Comparison of ENCODE assay signal across 8 cellular contexts in the genomic region with DNA sequence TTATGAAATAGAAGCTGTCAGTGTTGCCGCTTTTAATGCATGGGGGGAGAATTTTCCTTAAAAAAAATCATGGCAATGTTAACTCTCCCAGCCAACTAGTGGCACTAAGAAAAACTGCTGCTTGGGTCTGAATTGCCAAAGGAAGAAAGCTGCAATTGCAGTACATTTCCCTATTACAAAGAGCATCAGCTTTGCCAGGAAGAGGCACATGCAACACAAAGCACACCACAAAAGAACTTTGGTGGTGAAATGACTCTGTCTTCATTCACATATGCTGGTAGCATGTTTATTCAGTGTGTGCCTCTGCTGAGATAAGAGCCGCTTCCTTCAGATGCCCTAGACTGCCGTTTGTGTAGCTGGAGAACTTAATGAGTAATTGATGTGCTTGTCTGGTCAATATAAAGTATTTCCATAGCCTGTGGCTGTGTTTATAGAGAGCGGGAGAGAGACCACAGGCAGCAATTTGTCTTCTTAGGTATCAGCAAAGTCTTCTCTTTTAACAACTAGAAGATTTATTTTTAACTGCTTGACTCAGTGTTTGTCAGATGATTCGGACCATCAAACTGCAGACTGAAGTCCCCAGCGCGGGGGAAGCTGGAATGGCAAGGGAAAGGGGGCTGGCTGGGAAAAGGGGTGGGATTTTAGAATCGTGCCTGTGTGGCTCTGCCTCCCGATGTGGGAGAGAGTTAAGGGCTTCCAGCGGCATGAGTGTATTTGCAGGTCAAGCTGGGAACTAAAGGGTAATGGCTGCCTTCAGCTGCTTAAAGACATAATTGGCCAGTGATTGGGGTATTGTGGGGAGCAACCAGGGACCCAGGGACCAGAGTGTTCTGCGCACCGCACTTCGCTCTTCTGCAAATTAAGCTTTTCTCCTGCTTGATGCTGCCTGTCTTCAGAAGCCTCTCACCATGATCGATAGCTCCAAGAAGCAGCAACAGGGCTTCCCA.
DNase-seq lines count a peak whose midpoint lies in the region; FAIRE-seq and TF ChIP-seq lines count a peak whose summit lies in the region.

No MANE protein-coding gene starts in this region.

- H3K27ac Mint-ChIP-seq in activated T-cell treated with anti-CD3 and anti-CD28 coated beads, Interleukin-2, amount 50 U/mL, for 24 hours, result peak overlapping the region; percentile 42

- H3K4me3 Mint-ChIP-seq in activated T-cell treated with anti-CD3 and anti-CD28 coated beads, Interleukin-2, amount 50 U/mL, for 24 hours, result peak overlapping the region; percentile 20

- H3K9me3 ChIP-seq in mucosa of rectum (ENCODE audit: control insufficient read depth in 2 of 2, low read length in 2 of 2) (no peaks in the 10 kb centered on the region), vagina (no peaks in the 10 kb centered on the region)

- no peak overlapping the region for H3K9ac ChIP-seq in mucosa of rectum (ENCODE audit: low read depth in 1 of 2, low read length in 2 of 2)

- H3K27ac ChIP-seq in mucosa of rectum (ENCODE audit: low read depth in 2 of 2, low read length in 2 of 2) (peak overlapping the region in 1 of 2 donors; percentile 41), vagina (peak overlapping the region; percentile 80)

- peak in 1 of 3 experiments; percentile 36 for TF ChIP-seq CTCF in vagina (IDR thresholded peaks at IDR 0.05)

- TF ChIP-seq POLR2A in erythroblast (IDR thresholded peaks at IDR 0.05; ENCODE audit: low read length) (no peak), vagina (IDR thresholded peaks at IDR 0.05) (no peak)

- H3K4me1 Mint-ChIP-seq in activated T-cell treated with anti-CD3 and anti-CD28 coated beads, Interleukin-2, amount 50 U/mL, for 24 hours (ENCODE audit: low read depth), result peaks cover 38% of the 10 kb centered on the region

- no peaks in the 10 kb centered on the region for H3K36me3 Mint-ChIP-seq in activated T-cell treated with anti-CD3 and anti-CD28 coated beads, Interleukin-2, amount 50 U/mL, for 24 hours (ENCODE audit: low read depth)

- no peaks in the 10 kb centered on the region for H3K27me3 Mint-ChIP-seq in activated T-cell treated with anti-CD3 and anti-CD28 coated beads, Interleukin-2, amount 50 U/mL, for 24 hours

- H3K4me3 ChIP-seq in mucosa of rectum (ENCODE audit: low read length in 2 of 2) (peak overlapping the region; percentile 39 to 49), vagina (peak overlapping the region; percentile 46 to 50)

- H3K9me3 Mint-ChIP-seq in activated T-cell treated with anti-CD3 and anti-CD28 coated beads, Interleukin-2, amount 50 U/mL, for 24 hours, result no peaks in the 10 kb centered on the region

- H3K36me3 ChIP-seq in mucosa of rectum (ENCODE audit: control insufficient read depth in 2 of 2, insufficient read depth in 2 of 2, low read length in 2 of 2) (no peaks in the 10 kb centered on the region), vagina (no peaks in the 10 kb centered on the region)

- H3K4me1 ChIP-seq in mucosa of rectum (ENCODE audit: control insufficient read depth in 2 of 2, insufficient read depth in 2 of 2, low read length in 2 of 2) (no peaks in the 10 kb centered on the region), vagina (peaks cover 31% of the 10 kb centered on the region)

- DNase-seq in activated T-cell treated with anti-CD3 and anti-CD28 coated beads, Interleukin-2, amount 50 U/mL, for 24 hours, result no peak
- DNase-seq in activated T-cell treated with anti-CD3 and anti-CD28 coated beads for 4 hours (no peak), RCC 7860 (ENCODE audit: low spot score) (peak; percentile 64), erythroblast (lab: John Stamatoyannopoulos, UW) (peak; percentile 9 to 19), vagina (ENCODE audit: extremely low spot score in 2 of 2) (no peak), DMS79 (lab: John Stamatoyannopoulos, UW) (no peak)
- no peak for DNase-seq in stimulated activated naive CD4-positive, alpha-beta T cell treated with Interleukin-2 at 50 U/mL for 16 hours (lab: John Stamatoyannopoulos, UW)

- intact Hi-C loops in vagina (cut with DNase I), result loop anchor here (10.0 kb wide), 2 partner anchors 111 to 171 kb away; a partner anchor contains a TSS

- FAIRE-seq in RCC 7860 (lab: Jason Lieb, UNC), result peak; percentile 68

- H3K27me3 ChIP-seq in mucosa of rectum (ENCODE audit: control insufficient read depth in 2 of 2, insufficient read depth in 2 of 2, low read length in 2 of 2), result no peaks in the 10 kb centered on the region
- no peaks in the 10 kb centered on the region for H3K27me3 ChIP-seq in vagina

Comparison
In these comparisons a context has a peak if more than half of its experiments do, and no peak if none do; other contexts are left out.
1. DNase-seq: peak in RCC 7860 (single experiment) and erythroblast (2 of 2); none in activated T-cell treated with anti-CD3 and anti-CD28 coated beads, Interleukin-2, amount 50 U/mL, for 24 hours (single experiment), activated T-cell treated with anti-CD3 and anti-CD28 coated beads for 4 hours (single experiment), vagina (0 of 2), DMS79 (single experiment) and stimulated activated naive CD4-positive, alpha-beta T cell treated with Interleukin-2 at 50 U/mL for 16 hours (single experiment).